In genomic region chr11:116507016-116507415, GRCh38 we compare ENCODE assay signal across 27 cellular contexts.
"Had no signal": no experiment of that assay in that cellular context is flagged by ENCODE, and none has a peak within 500 bp of the region (broad histone marks: within the 10 kb centered on the region; RNA-seq: fewer than 3 reads in every experiment).

No MANE protein-coding gene starts in this region.

- H3K36me3 Mint-ChIP-seq: naive thymus-derived CD4-positive, alpha-beta T cell; natural killer cell treated with Interleukin-12 subunit alpha and Interleukin-12 subunit beta and Interleukin-15 and Interleukin-18, amount 100 ng/mL, for 72 hours; stimulated activated naive B cell treated with anti-CD40 and anti-IgM and Interleukin-4, amounts not matched to agents 10 μg/mL and 1 μg/mL and 100 μg/mL, for 72 hours had no signal

- H3K4me1 ChIP-seq: left ventricle myocardium inferior, pancreas, prostate gland, stomach, testis, transverse colon, upper lobe of right lung, uterus had no signal

- H3K27ac ChIP-seq: hepatocyte, left ventricle myocardium inferior, pancreas, prostate gland, skin epidermis, stomach, testis, thyroid gland, transverse colon, upper lobe of right lung, uterus had no signal

- H2AFZ ChIP-seq: hepatocyte had no signal

- H3K4me3 ChIP-seq: hepatocyte, left ventricle myocardium inferior, lung, mucosa of descending colon, pancreas, prostate gland, skin epidermis, stomach, testis, thyroid gland, transverse colon, upper lobe of right lung, uterus had no signal

- H3K36me3 ChIP-seq: left ventricle myocardium inferior, pancreas, prostate gland, stomach, thyroid gland, transverse colon, upper lobe of right lung, uterus had no signal

- H3K9me3 Mint-ChIP-seq: natural killer cell treated with Interleukin-12 subunit alpha and Interleukin-12 subunit beta and Interleukin-15 and Interleukin-18, amount 100 ng/mL, for 72 hours; stimulated activated naive B cell treated with anti-CD40 and anti-IgM and Interleukin-4, amounts not matched to agents 10 μg/mL and 1 μg/mL and 100 μg/mL, for 72 hours had no signal

- H3K27ac Mint-ChIP-seq: naive thymus-derived CD4-positive, alpha-beta T cell; natural killer cell treated with Interleukin-12 subunit alpha and Interleukin-12 subunit beta and Interleukin-15 and Interleukin-18, amount 100 ng/mL, for 72 hours; stimulated activated naive B cell treated with anti-CD40 and anti-IgM and Interleukin-4, amounts not matched to agents 10 μg/mL and 1 μg/mL and 100 μg/mL, for 72 hours had no signal

- H3K4me1 Mint-ChIP-seq: stimulated activated naive B cell treated with anti-CD40 and anti-IgM and Interleukin-4, amounts not matched to agents 10 μg/mL and 1 μg/mL and 100 μg/mL, for 72 hours had no signal

- H3K9me3 ChIP-seq: left ventricle myocardium inferior, mucosa of descending colon, pancreas, prostate gland, stomach, testis, thyroid gland, transverse colon, upper lobe of right lung, uterus had no signal

- H3K27me3 ChIP-seq: testis, thyroid gland, uterus had no signal

- H3K4me2 ChIP-seq: hepatocyte had no signal

- H3K4me3 Mint-ChIP-seq: naive thymus-derived CD4-positive, alpha-beta T cell; natural killer cell treated with Interleukin-12 subunit alpha and Interleukin-12 subunit beta and Interleukin-15 and Interleukin-18, amount 100 ng/mL, for 72 hours; stimulated activated naive B cell treated with anti-CD40 and anti-IgM and Interleukin-4, amounts not matched to agents 10 μg/mL and 1 μg/mL and 100 μg/mL, for 72 hours had no signal

- DNase-seq: left ventricle myocardium inferior; mesendoderm; midbrain; mucosa of descending colon; naive thymus-derived CD4-positive, alpha-beta T cell; nucleus accumbens; pancreas; posterior cingulate gyrus; retina; right cardiac atrium; stimulated activated CD4-positive, alpha-beta T cell treated with anti-CD3 and anti-CD28 coated beads, Interleukin-12 subunit alpha, Interleukin-12 subunit beta, amount 100 ng/mL, for 4 hours; stimulated activated CD4-positive, alpha-beta T cell treated with anti-CD3 and anti-CD28 coated beads, Interleukin-15, amount 100 ng/mL, for 24 hours; stimulated activated CD4-positive, alpha-beta T cell treated with anti-CD3 and anti-CD28 coated beads, Interleukin-2, amount 100 ng/mL, for 24 hours; stimulated activated CD4-positive, alpha-beta T cell treated with anti-CD3 and anti-CD28 coated beads, Interleukin-4, amount 100 ng/mL, for 1 hour; stimulated activated naive B cell treated with anti-CD40 and anti-IgM and Interleukin-4, amounts not matched to agents 10 μg/mL and 1 μg/mL and 100 μg/mL, for 72 hours; stimulated activated naive CD8-positive, alpha-beta T cell treated with anti-CD3 and anti-CD28 coated beads, Interleukin-15, Interleukin-2, amounts not matched to agents 100 U/mL and 50 U/mL, for 24 hours; stomach; testis; thyroid gland; transverse colon; upper lobe of right lung; uterus had no signal
